ENCODE assay signal across 8 cellular contexts in genomic region chr2:112881217-112882000, GRCh38. TPM values are rescaled to one million over a fixed set of nuclear protein-coding genes. Genes with fewer than 3 reads are reported as not detected.
DNase-seq lines count a peak whose midpoint lies in the region; ATAC-seq and TF ChIP-seq lines count a peak whose summit lies in the region.

No MANE protein-coding gene starts in this region.

- no peaks in the 10 kb centered on the region for H3K36me3 ChIP-seq in WERI-Rb-1

- ATAC-seq in GM18861 (IDR thresholded peaks at IDR 0.05; ENCODE audit: unreplicated experiment) = peak; percentile 62
- peak; percentile 61 for ATAC-seq in HG03095 (IDR thresholded peaks at IDR 0.05; ENCODE audit: unreplicated experiment)

- H3K27ac ChIP-seq in WERI-Rb-1 = no peak overlapping the region

- H3K27me3 ChIP-seq in WERI-Rb-1 (ENCODE audit: insufficient read depth, low read depth, severe bottlenecking) = no peaks in the 10 kb centered on the region

- DNase-seq in AML-193 (lab: John Stamatoyannopoulos, UW) = peak; percentile 62 to 65
- peak; percentile 67 for DNase-seq in SKM-1 (lab: John Stamatoyannopoulos, UW; ENCODE audit: unreplicated experiment)
- peak; percentile 18 for DNase-seq in germinal center (ENCODE audit: low spot score)
- DNase-seq in stromal cell of bone marrow (ENCODE audit: low read depth) = peak; percentile 18
- no peak for DNase-seq in WERI-Rb-1
- DNase-seq in progenitor cell of endocrine pancreas (ENCODE audit: low spot score, unreplicated experiment) = no peak

- no peak overlapping the region for H3K4me3 ChIP-seq in WERI-Rb-1 (ENCODE audit: low read depth, low read length)

- H3K9me3 Mint-ChIP-seq in progenitor cell of endocrine pancreas (ENCODE audit: low read depth) = no peaks in the 10 kb centered on the region

- H3K27ac Mint-ChIP-seq in progenitor cell of endocrine pancreas = no peak overlapping the region

- H3K4me1 Mint-ChIP-seq in progenitor cell of endocrine pancreas (ENCODE audit: low read depth) = no peaks in the 10 kb centered on the region

- H3K27me3 Mint-ChIP-seq in progenitor cell of endocrine pancreas = peaks cover 2% of the 10 kb centered on the region

- H3K9me3 ChIP-seq in WERI-Rb-1 (ENCODE audit: severe bottlenecking) = no peaks in the 10 kb centered on the region

- H3K36me3 Mint-ChIP-seq in progenitor cell of endocrine pancreas (ENCODE audit: insufficient read depth) = no peaks in the 10 kb centered on the region

- no peak overlapping the region for H3K4me3 Mint-ChIP-seq in progenitor cell of endocrine pancreas (ENCODE audit: low read depth)

- TF ChIP-seq CTCF in WERI-Rb-1 (IDR thresholded peaks at IDR 0.05; ENCODE audit: low read depth, low read length) (no peak), progenitor cell of endocrine pancreas (IDR thresholded peaks at IDR 0.05; ENCODE audit: unreplicated experiment) (no peak)

RNA-seq across cellular contexts. Expression of gene IL37, which starts 29.6 kb away (rescaled TPM):
- not detected in 2 replicates for total RNA-seq in progenitor cell of endocrine pancreas

RNA-seq across cellular contexts. Expression of gene IL1B, which starts 44.8 kb away (rescaled TPM):
- not detected in 2 replicates for total RNA-seq in progenitor cell of endocrine pancreas

Comparison
In these comparisons a context has a peak if more than half of its experiments do, and no peak if none do; other contexts are left out.
1. DNase-seq: peak in AML-193 (2 of 2), SKM-1 (single experiment), germinal center (single experiment) and stromal cell of bone marrow (single experiment); none in WERI-Rb-1 (single experiment) and progenitor cell of endocrine pancreas (single experiment).